22 cellular contexts compared by ENCODE assay signal in genomic region chr5:133665571-133665970, GRCh38. TPM values are rescaled to one million over a fixed set of nuclear protein-coding genes. Genes with fewer than 3 reads are reported as not detected.
DNase-seq lines count a peak whose midpoint lies in the region; ATAC-seq, FAIRE-seq and TF ChIP-seq lines count a peak whose summit lies in the region.
"Had no signal": no experiment of that assay in that cellular context is flagged by ENCODE, and none has a peak within 500 bp of the region (broad histone marks: within the 10 kb centered on the region; RNA-seq: fewer than 3 reads in every experiment).

No MANE protein-coding gene starts in this region.

- H3K9me3 Mint-ChIP-seq in GM23338 (peaks cover 2% of the 10 kb centered on the region; the same call in 2 of the 3 replicates), osteocyte (ENCODE audit: unreplicated experiment) (no peaks in the 10 kb centered on the region)
- H3K9me3 Mint-ChIP-seq in activated T-helper 17 cell treated with anti-CD3 and anti-CD28 coated beads, Interleukin-2, amount 50 U/mL, for 72 hours, result no peaks in the 10 kb centered on the region

- TF ChIP-seq RAD21 in A549 (conservative IDR thresholded peaks at IDR 0.05 in 1 of 2, IDR thresholded peaks at IDR 0.05 in 1 of 2), result no peak

- TF ChIP-seq EP300 in A549 (IDR thresholded peaks at IDR 0.05), result no peak

- H3K4me3 ChIP-seq in A549 (no peak overlapping the region), GM23338 (no peak overlapping the region), RWPE2 (ENCODE audit: severe bottlenecking) (no peak overlapping the region)
- H3K4me3 ChIP-seq: BLaER1 had no signal

- no peak overlapping the region for H3K4me3 Mint-ChIP-seq in GM23338
- no peak overlapping the region for H3K4me3 Mint-ChIP-seq in osteocyte (ENCODE audit: unreplicated experiment)
- H3K4me3 Mint-ChIP-seq in activated T-helper 17 cell treated with anti-CD3 and anti-CD28 coated beads, Interleukin-2, amount 50 U/mL, for 72 hours, result no peak overlapping the region
- H3K4me3 Mint-ChIP-seq: B cell; CD4-positive, CD25-positive, alpha-beta regulatory T cell; CD8-positive, alpha-beta T cell had no signal

- DNase-seq in A549 (ENCODE audit: low read depth in 1 of 2, low spot score in 1 of 2) (no peak), GM23338 (ENCODE audit: low spot score) (no peak), RWPE2 (ENCODE audit: low spot score) (no peak), osteocyte (ENCODE audit: extremely low spot score, unreplicated experiment) (peak; percentile 32), posterior vena cava (ENCODE audit: low spot score) (no peak), NCI-H1694 treated with DMSO at 0.1 percent for 48 hours (lab: John Stamatoyannopoulos, UW) (no peak)
- DNase-seq: Caco-2; CD4-positive, CD25-positive, alpha-beta regulatory T cell; CD8-positive, alpha-beta T cell; DMS153; DND-41; H7; HCEC 1CT had no signal

- H4K20me1 ChIP-seq in GM23338 (replicated peaks; ENCODE audit: insufficient read depth), result no peaks in the 10 kb centered on the region
- H4K20me1 ChIP-seq: BLaER1 had no signal

- H3K27ac ChIP-seq in A549 (peak overlapping the region; percentile 68 to 82), GM23338 (ENCODE audit: low read depth) (no peak overlapping the region), RWPE2 (ENCODE audit: poor library complexity, severe bottlenecking) (peak overlapping the region; percentile 75)
- H3K27ac ChIP-seq: BLaER1, C4-2B had no signal

- WGBS in A549 (ENCODE audit: missing lambda C conversion rate), result 64% methylated on average over 3 of the region's 3 CpGs

- H3K4me1 ChIP-seq in A549 (peaks cover 37% of the 10 kb centered on the region), GM23338 (ENCODE audit: insufficient read depth) (no peaks in the 10 kb centered on the region), RWPE2 (ENCODE audit: insufficient read depth, poor library complexity, severe bottlenecking) (peaks cover 24% of the 10 kb centered on the region)
- H3K4me1 ChIP-seq: BLaER1, Caco-2 had no signal

- no peak for TF ChIP-seq POLR2A in A549 (IDR thresholded peaks at IDR 0.05; ENCODE audit: low read length)

- H3K27ac Mint-ChIP-seq in GM23338 (no peak overlapping the region), osteocyte (ENCODE audit: unreplicated experiment) (no peak overlapping the region)
- no peak overlapping the region for H3K27ac Mint-ChIP-seq in activated T-helper 17 cell treated with anti-CD3 and anti-CD28 coated beads, Interleukin-2, amount 50 U/mL, for 72 hours
- H3K27ac Mint-ChIP-seq: B cell; CD4-positive, CD25-positive, alpha-beta regulatory T cell; CD8-positive, alpha-beta T cell had no signal

- H3K9me2 ChIP-seq in GM23338 (ENCODE audit: insufficient read depth), result no peaks in the 10 kb centered on the region

- H3K9me3 ChIP-seq in A549 (no peaks in the 10 kb centered on the region), RWPE2 (ENCODE audit: severe bottlenecking) (no peaks in the 10 kb centered on the region)
- H3K9me3 ChIP-seq: Caco-2 had no signal

- H3F3A ChIP-seq in GM23338 (replicated peaks; ENCODE audit: low read depth), result no peaks in the 10 kb centered on the region

- H3K36me3 ChIP-seq in GM23338 (ENCODE audit: insufficient read depth) (no peaks in the 10 kb centered on the region), RWPE2 (ENCODE audit: low read depth) (no peaks in the 10 kb centered on the region)
- H3K36me3 ChIP-seq: BLaER1 had no signal

- no peak for FAIRE-seq in A549 (lab: Jason Lieb, UNC)
- FAIRE-seq: G401.6, GM12892, GM18507, H1 had no signal

- ATAC-seq in A549, result no peak
- ATAC-seq in GM23338, result peak; percentile 48; the same call in 2 of the 3 replicates
- ATAC-seq in RWPE2 (ENCODE audit: low read depth), result no peak
- ATAC-seq in GM18498 (IDR thresholded peaks at IDR 0.05; ENCODE audit: unreplicated experiment), result no peak
- ATAC-seq in activated T-helper 17 cell treated with anti-CD3 and anti-CD28 coated beads, Interleukin-2, amount 50 U/mL, for 72 hours (replicated peaks), result no peak
- ATAC-seq: CD8-positive, alpha-beta T cell had no signal

- CTCF ChIA-PET in A549 (lab: Yijun Ruan, JAX), result no interaction called here

- TF ChIP-seq CTCF in A549 (IDR thresholded peaks at IDR 0.05), result no peak
- TF ChIP-seq CTCF in GM23338 (conservative IDR thresholded peaks at IDR 0.05; ENCODE audit: low read depth in 2 of 2), result no peak
- no peak for TF ChIP-seq CTCF in RWPE2 (IDR thresholded peaks at IDR 0.05; ENCODE audit: poor library complexity, severe bottlenecking)
- TF ChIP-seq CTCF in osteocyte (IDR thresholded peaks at IDR 0.05), result no peak

- intact Hi-C loops in posterior vena cava (cut with DNase I), result no loop called here

- H3K27me3 Mint-ChIP-seq in GM23338 (ENCODE audit: insufficient read depth, low read depth, poor library complexity), result peaks cover 3% of the 10 kb centered on the region
- H3K27me3 Mint-ChIP-seq in osteocyte (ENCODE audit: unreplicated experiment), result peaks cover 5% of the 10 kb centered on the region
- peaks cover 11% of the 10 kb centered on the region for H3K27me3 Mint-ChIP-seq in activated T-helper 17 cell treated with anti-CD3 and anti-CD28 coated beads, Interleukin-2, amount 50 U/mL, for 72 hours

- H3K4me1 Mint-ChIP-seq in GM23338 (no peaks in the 10 kb centered on the region), osteocyte (ENCODE audit: unreplicated experiment) (no peaks in the 10 kb centered on the region)
- H3K4me1 Mint-ChIP-seq in activated T-helper 17 cell treated with anti-CD3 and anti-CD28 coated beads, Interleukin-2, amount 50 U/mL, for 72 hours, result no peaks in the 10 kb centered on the region
- H3K4me1 Mint-ChIP-seq: B cell; CD4-positive, CD25-positive, alpha-beta regulatory T cell had no signal

- H2AFZ ChIP-seq in GM23338, result no peak overlapping the region

- H3K36me3 Mint-ChIP-seq in GM23338 (ENCODE audit: low read depth) (0 out of 3 replicates have a peak, but pooled peaks cover 1% of the 10 kb centered on the region), osteocyte (ENCODE audit: unreplicated experiment) (no peaks in the 10 kb centered on the region)
- H3K36me3 Mint-ChIP-seq in activated T-helper 17 cell treated with anti-CD3 and anti-CD28 coated beads, Interleukin-2, amount 50 U/mL, for 72 hours (ENCODE audit: low read depth), result no peaks in the 10 kb centered on the region
- H3K36me3 Mint-ChIP-seq: CD4-positive, CD25-positive, alpha-beta regulatory T cell; CD8-positive, alpha-beta T cell had no signal

- no peaks in the 10 kb centered on the region for H3K79me2 ChIP-seq in GM23338 (replicated peaks; ENCODE audit: insufficient read depth)

- H3K27me3 ChIP-seq in GM23338 (ENCODE audit: insufficient read depth), result no peaks in the 10 kb centered on the region
- no peaks in the 10 kb centered on the region for H3K27me3 ChIP-seq in RWPE2 (ENCODE audit: insufficient read depth, poor library complexity, severe bottlenecking)
- H3K27me3 ChIP-seq: BLaER1 had no signal

- H3K4me2 ChIP-seq in A549 (peak overlapping the region; percentile 59), GM23338 (no peak overlapping the region)
- H3K4me2 ChIP-seq: BLaER1 had no signal

- POLR2A ChIA-PET in A549 (lab: Yijun Ruan, JAX), result no interaction called here

TF ChIP-seq in A549, 52 proteins besides CTCF, POLR2A, EP300 and RAD21 (continues in another document):
- TF ChIP-seq CBX8 (IDR thresholded peaks at IDR 0.05) (no peak), SMC3 (IDR thresholded peaks at IDR 0.05) (no peak), HEYL (CRISPR knock-in tag; IDR thresholded peaks at IDR 0.05) (no peak), FOSL2 (IDR thresholded peaks at IDR 0.05) (no peak), FOSL2 (CRISPR knock-in tag; IDR thresholded peaks at IDR 0.05) (no peak), MAFK (IDR thresholded peaks at IDR 0.05; ENCODE audit: partially characterized antibody) (no peak)

TF ChIP-seq in GM23338, 12 proteins besides CTCF, POLR2A, EP300 and RAD21 (continues in another document):
- TF ChIP-seq EZH2phosphoT487 (IDR thresholded peaks at IDR 0.05; ENCODE audit: unreplicated experiment) (no peak), POLR2AphosphoS5 (IDR thresholded peaks at IDR 0.05; ENCODE audit: low read depth) (no peak), NANOG (IDR thresholded peaks at IDR 0.05; ENCODE audit: borderline replicate concordance) (no peak), ZNF331 (CRISPR knock-in tag; IDR thresholded peaks at IDR 0.05; ENCODE audit: low read depth) (no peak)

RNA-seq across cellular contexts. Expression of gene FSTL4, which starts 53.2 kb away (rescaled TPM):
- 1.8 and 2.8 TPM in 2 replicates for polyA plus RNA-seq in A549 (2011; rRNA removed)
- polyA plus RNA-seq in A549 (2012; cell fraction: cytosol; rRNA removed), result 0.66 and 0.97 TPM in 2 replicates
- 1.5 and 1.7 TPM in 2 replicates for polyA plus RNA-seq in A549 (2012; cell fraction: nucleus; rRNA removed)
- polyA plus RNA-seq in A549 (2017; fragmentation: RNase III; extraction: RNeasy Plus Mini Kit Qiagen cat#74134 plus additional on column Dnase treatment), result 0.90 to 1.6 TPM (median 0.92 TPM) in 3 replicates
- polyA minus RNA-seq in A549 (2011; rRNA and poly(A)+ RNA removed), result 3.2 and 5.2 TPM in 2 replicates
- 1.4 and 2.2 TPM in 2 replicates for total RNA-seq in GM23338 (2014; rRNA removed; shearing (Covaris generic))
- polyA plus RNA-seq in GM23338 (2016; fragmentation: Nextera tagmentation; extraction: Ambion mirVana), result 1.4 and 2.8 TPM in 2 replicates
- total RNA-seq in osteocyte, result not detected in 2 replicates
- total RNA-seq in posterior vena cava, result under 1 TPM in 1 of 2 donors, not detected in 1; 0.46 TPM
- under 1 TPM in 1 of 2 donors, not detected in 1; 0.24 TPM for total RNA-seq in activated T-helper 17 cell treated with anti-CD3 and anti-CD28 coated beads, Interleukin-2, amount 50 U/mL, for 72 hours
- polyA plus RNA-seq: CD4-positive, CD25-positive, alpha-beta regulatory T cell had no signal
